In genomic region chr16:234468-235305, GRCh38 we compare ENCODE assay signal across 1 cellular context.
A peak's percentile ranks its signal among the peaks of the same experiment; 100 is the strongest.
TF ChIP-seq lines count a peak whose summit lies in the region.

FAM234A (plus strand) TSS chr16:234821; CDS start chr16:254414, 19,593 bp downstream.

TF ChIP-seq in HepG2, 621 proteins besides CTCF, POLR2A, EP300 and RAD21 (continued from another document and continues in another):
- no peak; the same call in 1 of the 2 replicates for TF ChIP-seq ZBED4 (CRISPR knock-in tag; IDR thresholded peaks at IDR 0.05; ENCODE audit: borderline replicate concordance)
- no peak for TF ChIP-seq KDM1A (CRISPR knock-in tag; IDR thresholded peaks at IDR 0.05)
- TF ChIP-seq CC2D1A (CRISPR knock-in tag; IDR thresholded peaks at IDR 0.05) = no peak
- no peak for TF ChIP-seq ZFP37 (CRISPR knock-in tag; IDR thresholded peaks at IDR 0.05; ENCODE audit: borderline replicate concordance)
- no peak for TF ChIP-seq ZFYVE20 (CRISPR knock-in tag; IDR thresholded peaks at IDR 0.05; ENCODE audit: borderline replicate concordance, low read depth)
- TF ChIP-seq THYN1 (CRISPR knock-in tag; IDR thresholded peaks at IDR 0.05; ENCODE audit: borderline replicate concordance, low read depth) = no peak
- no peak for TF ChIP-seq ZNF326 (CRISPR knock-in tag; IDR thresholded peaks at IDR 0.05; ENCODE audit: borderline replicate concordance)
- TF ChIP-seq TFE3 (CRISPR knock-in tag; IDR thresholded peaks at IDR 0.05) = no peak
- TF ChIP-seq ZNF780A (CRISPR knock-in tag; IDR thresholded peaks at IDR 0.05) = no peak
- no peak for TF ChIP-seq IKZF4 (CRISPR knock-in tag; IDR thresholded peaks at IDR 0.05; ENCODE audit: borderline replicate concordance, low read depth, not compliant biosample characterization)
- no peak; the same call in 1 of the 2 replicates for TF ChIP-seq ZNF460 (CRISPR knock-in tag; IDR thresholded peaks at IDR 0.05; ENCODE audit: borderline replicate concordance)
- TF ChIP-seq ELF3 (CRISPR knock-in tag; IDR thresholded peaks at IDR 0.05) = peak; percentile 64
- TF ChIP-seq ZBTB40 (IDR thresholded peaks at IDR 0.05) = no peak; the same call in 1 of the 2 replicates
- TF ChIP-seq ZBTB40 (CRISPR knock-in tag; IDR thresholded peaks at IDR 0.05) = no peak
- TF ChIP-seq TIGD3 (CRISPR knock-in tag; IDR thresholded peaks at IDR 0.05; ENCODE audit: borderline replicate concordance) = no peak
- no peak for TF ChIP-seq JUN (CRISPR knock-in tag; IDR thresholded peaks at IDR 0.05)
- TF ChIP-seq GATAD1 (CRISPR knock-in tag; IDR thresholded peaks at IDR 0.05) = peak; percentile 49; the same call in 1 of the 2 replicates
- no peak for TF ChIP-seq SMARCE1 (IDR thresholded peaks at IDR 0.05; ENCODE audit: borderline replicate concordance)
- TF ChIP-seq REL (CRISPR knock-in tag; conservative IDR thresholded peaks at IDR 0.05) = no peak; the same call in 1 of the 2 replicates
- peak; percentile 92; the same call in 1 of the 2 replicates for TF ChIP-seq HOXA3 (CRISPR knock-in tag; IDR thresholded peaks at IDR 0.05)
- TF ChIP-seq FOSL2 (CRISPR knock-in tag; IDR thresholded peaks at IDR 0.05) = 0 out of 2 replicates have a peak, but pooled peaks have one; percentile 4
- TF ChIP-seq CREB3 (CRISPR knock-in tag; IDR thresholded peaks at IDR 0.05) = no peak
- TF ChIP-seq SMC3 (IDR thresholded peaks at IDR 0.05; ENCODE audit: low read length) = no peak
- TF ChIP-seq HNF4A (CRISPR knock-in tag; IDR thresholded peaks at IDR 0.05) = no peak
- TF ChIP-seq CHD2 (IDR thresholded peaks at IDR 0.05; ENCODE audit: low read depth, low read length) = no peak
- no peak for TF ChIP-seq ATF5 (CRISPR knock-in tag; IDR thresholded peaks at IDR 0.05; ENCODE audit: low read depth)
- no peak for TF ChIP-seq PTBP1 (IDR thresholded peaks at IDR 0.05; ENCODE audit: low read depth, low read length, poor library complexity, severe bottlenecking)
- TF ChIP-seq NR3C1 (CRISPR knock-in tag; IDR thresholded peaks at IDR 0.05) = no peak
- no peak for TF ChIP-seq ZNF432 (CRISPR knock-in tag; IDR thresholded peaks at IDR 0.05; ENCODE audit: borderline replicate concordance)
- 0 out of 2 replicates have a peak, but pooled peaks have one; percentile 62 for TF ChIP-seq ZNF556 (CRISPR knock-in tag; IDR thresholded peaks at IDR 0.05; ENCODE audit: borderline replicate concordance)
- TF ChIP-seq KMT2A (CRISPR knock-in tag; IDR thresholded peaks at IDR 0.05) = peak; percentile 26; the same call in 1 of the 2 replicates
- TF ChIP-seq ZNF251 (CRISPR knock-in tag; IDR thresholded peaks at IDR 0.05) = no peak
- no peak for TF ChIP-seq ZNF136 (CRISPR knock-in tag; IDR thresholded peaks at IDR 0.05; ENCODE audit: low read depth)
- TF ChIP-seq SP140L (CRISPR knock-in tag; IDR thresholded peaks at IDR 0.05; ENCODE audit: borderline replicate concordance) = no peak
- no peak for TF ChIP-seq MTF1 (CRISPR knock-in tag; IDR thresholded peaks at IDR 0.05)
- no peak for TF ChIP-seq REST (IDR thresholded peaks at IDR 0.05; ENCODE audit: borderline replicate concordance in 1 of 2, low read depth in 1 of 2, low read length in 2 of 2)
- TF ChIP-seq YY1 (IDR thresholded peaks at IDR 0.05; ENCODE audit: insufficient read depth, insufficient replicate concordance, low read depth, low read length) = peak; percentile 87
- no peak for TF ChIP-seq ZNF484 (CRISPR knock-in tag; IDR thresholded peaks at IDR 0.05; ENCODE audit: borderline replicate concordance, low read depth)
- TF ChIP-seq ZNF33B (CRISPR knock-in tag; IDR thresholded peaks at IDR 0.05) = no peak
